In genomic region chr12:55970775-55971174, GRCh38 we compare ENCODE assay signal across 22 cellular contexts. TPM values are rescaled to one million over a fixed set of nuclear protein-coding genes. Genes with fewer than 3 reads are reported as not detected.
DNase-seq lines count a peak whose midpoint lies in the region; ATAC-seq and TF ChIP-seq lines count a peak whose summit lies in the region.
"Had no signal": no experiment of that assay in that cellular context is flagged by ENCODE, and none has a peak within 500 bp of the region (broad histone marks: within the 10 kb centered on the region; RNA-seq: fewer than 3 reads in every experiment).

No MANE protein-coding gene starts in this region.

- H3K4me1 ChIP-seq in breast epithelium (peaks cover 0 to 10% of the 10 kb centered on the region in 2 donors), mammary epithelial cell (ENCODE audit: insufficient read depth, low read length) (peaks cover 38% of the 10 kb centered on the region), tibial artery (peaks cover 0 to 43% (median 32%) of the 10 kb centered on the region in 4 donors)

- H3K27me3 Mint-ChIP-seq in activated B cell treated with CpG ODN at 0.5 μM for 24 hours: no peaks in the 10 kb centered on the region
- no peaks in the 10 kb centered on the region for H3K27me3 Mint-ChIP-seq in stimulated activated naive B cell treated with anti-CD40 and anti-IgM and Interleukin-4, amounts not matched to agents 10 μg/mL and 1 μg/mL and 100 μg/mL, for 72 hours
- H3K27me3 Mint-ChIP-seq: stimulated activated naive CD8-positive, alpha-beta T cell treated with anti-CD3 and anti-CD28 coated beads, Interleukin-15, amount 100 ng/mL, for 72 hours had no signal

- H2AFZ ChIP-seq in mammary epithelial cell (ENCODE audit: low read depth, low read length): no peak overlapping the region

- peaks cover 16% of the 10 kb centered on the region for H3K36me3 Mint-ChIP-seq in activated B cell treated with CpG ODN at 0.5 μM for 24 hours (ENCODE audit: low read depth)
- peaks cover 14 to 25% of the 10 kb centered on the region in 2 donors for H3K36me3 Mint-ChIP-seq in stimulated activated naive B cell treated with anti-CD40 and anti-IgM and Interleukin-4, amounts not matched to agents 10 μg/mL and 1 μg/mL and 100 μg/mL, for 72 hours

- peak overlapping the region; percentile 83 to 98 for H3K27ac ChIP-seq in breast epithelium
- no peak overlapping the region for H3K27ac ChIP-seq in mammary epithelial cell (ENCODE audit: insufficient read depth, low read depth, low read length)
- H3K27ac ChIP-seq in tibial artery: no peak overlapping the region
- H3K27ac ChIP-seq: gastrocnemius medialis, ovary, right lobe of liver had no signal

- in situ Hi-C loops in mammary epithelial cell (cut with MboI; ENCODE audit: low sequenced_read_pairs in 2 of 2): no loop called here

- H3K4me2 ChIP-seq in mammary epithelial cell (ENCODE audit: insufficient read depth, low read depth, low read length): no peak overlapping the region

- H3K27me3 ChIP-seq in breast epithelium (no peaks in the 10 kb centered on the region), mammary epithelial cell (ENCODE audit: insufficient read depth, low read length) (no peaks in the 10 kb centered on the region), tibial artery (no peaks in the 10 kb centered on the region)
- H3K27me3 ChIP-seq: gastrocnemius medialis, ovary, right lobe of liver, upper lobe of right lung had no signal

- H3K36me3 ChIP-seq in breast epithelium (no peaks in the 10 kb centered on the region), mammary epithelial cell (ENCODE audit: insufficient read depth, low read length) (no peaks in the 10 kb centered on the region), tibial artery (peaks cover 0 to 23% (median 4%) of the 10 kb centered on the region in 3 donors)
- H3K36me3 ChIP-seq: ovary, right lobe of liver, upper lobe of right lung had no signal

- TF ChIP-seq CTCF in breast epithelium (IDR thresholded peaks at IDR 0.05): no peak
- TF ChIP-seq CTCF in mammary epithelial cell (conservative IDR thresholded peaks at IDR 0.05 in 1 of 2, IDR thresholded peaks at IDR 0.05 in 1 of 2; ENCODE audit: extremely low read depth in 1 of 2, insufficient read depth in 1 of 2, low read depth in 1 of 2, low read length in 2 of 2): no peak
- TF ChIP-seq CTCF in activated B cell treated with CpG ODN at 0.5 μM for 24 hours (IDR thresholded peaks at IDR 0.05): no peak
- TF ChIP-seq CTCF in fibroblast of pulmonary artery (IDR thresholded peaks at IDR 0.05; ENCODE audit: low read length, missing control alignments): no peak
- no peak for TF ChIP-seq CTCF in tibial artery (IDR thresholded peaks at IDR 0.05)

- H3K9ac ChIP-seq in mammary epithelial cell (ENCODE audit: insufficient read depth, low read length): no peak overlapping the region

- dilution Hi-C loops in mammary epithelial cell (cut with HindIII; ENCODE audit: low sequenced_read_pairs): no loop called here

- H3K9me3 Mint-ChIP-seq in activated B cell treated with CpG ODN at 0.5 μM for 24 hours: no peaks in the 10 kb centered on the region
- H3K9me3 Mint-ChIP-seq in stimulated activated naive B cell treated with anti-CD40 and anti-IgM and Interleukin-4, amounts not matched to agents 10 μg/mL and 1 μg/mL and 100 μg/mL, for 72 hours: no peaks in the 10 kb centered on the region
- H3K9me3 Mint-ChIP-seq: CD8-positive, alpha-beta T cell; stimulated activated naive CD8-positive, alpha-beta T cell treated with anti-CD3 and anti-CD28 coated beads, Interleukin-15, amount 100 ng/mL, for 72 hours had no signal

- H3K79me2 ChIP-seq in mammary epithelial cell (ENCODE audit: insufficient read depth, low read length): peaks cover 46% of the 10 kb centered on the region

- DNase-seq in breast epithelium (ENCODE audit: low spot score in 2 of 2) (no peak), mammary epithelial cell (no peak), activated B cell treated with CpG ODN at 0.5 μM for 24 hours (no peak), fibroblast of pulmonary artery (ENCODE audit: low read depth) (peak; percentile 75), NCI-H146 treated with DMSO at 0.1 percent for 48 hours (lab: John Stamatoyannopoulos, UW; ENCODE audit: unreplicated experiment) (no peak), tibial artery (no peak)
- peak; percentile 28 for DNase-seq in stimulated activated naive B cell treated with anti-CD40 and anti-IgM and Interleukin-4, amounts not matched to agents 10 μg/mL and 1 μg/mL and 100 μg/mL, for 72 hours
- DNase-seq: activated CD8-positive, alpha-beta memory T cell treated with anti-CD3 and anti-CD28 coated beads, Interleukin-2, amount 50 U/mL, for 4 hours; activated gamma-delta T cell; amniotic stem cell; CD8-positive, alpha-beta T cell; DND-41; gastrocnemius medialis; KBM-7; NCI-H1048; NCI-H526; ovary; right lobe of liver; stimulated activated naive CD8-positive, alpha-beta T cell treated with anti-CD3 and anti-CD28 coated beads, Interleukin-15, amount 100 ng/mL, for 72 hours; upper lobe of right lung had no signal

- no peak overlapping the region for H3K27ac Mint-ChIP-seq in activated B cell treated with CpG ODN at 0.5 μM for 24 hours
- H3K27ac Mint-ChIP-seq in stimulated activated naive B cell treated with anti-CD40 and anti-IgM and Interleukin-4, amounts not matched to agents 10 μg/mL and 1 μg/mL and 100 μg/mL, for 72 hours: peak overlapping the region; percentile 37

- CTCF ChIA-PET in mammary epithelial cell (lab: Charles Lee; ENCODE audit: low non-redundant PET) (no interaction called here), activated B cell treated with CpG ODN at 0.5 μM for 24 hours (lab: Charles Lee) (no interaction called here)

- WGBS in mammary epithelial cell (ENCODE audit: low coverage, missing lambda C conversion rate): 94% methylated on average over 5 of the region's 7 CpGs

- POLR2A ChIA-PET in activated B cell treated with CpG ODN at 0.5 μM for 24 hours (lab: Charles Lee): interaction anchor here (0.5 kb wide), 1 partner anchor 58 kb away, joined by 3 read pairs; no protein-coding TSS in a partner anchor

- no peaks in the 10 kb centered on the region for H4K20me1 ChIP-seq in mammary epithelial cell (ENCODE audit: insufficient read depth, low read length)

- ATAC-seq in activated B cell treated with CpG ODN at 0.5 μM for 24 hours (ENCODE audit: low read depth) (no peak), GM18520 (IDR thresholded peaks at IDR 0.05; ENCODE audit: unreplicated experiment) (no peak)
- no peak for ATAC-seq in stimulated activated naive B cell treated with anti-CD40 and anti-IgM and Interleukin-4, amounts not matched to agents 10 μg/mL and 1 μg/mL and 100 μg/mL, for 72 hours (replicated peaks)
- ATAC-seq: activated CD4-positive, CD25-positive, alpha-beta regulatory T cell treated with anti-CD3 and anti-CD28 coated beads, Interleukin-2, amount 50 U/mL, for 24 hours; CD8-positive, alpha-beta T cell; gastrocnemius medialis; right lobe of liver; stimulated activated naive CD8-positive, alpha-beta T cell treated with anti-CD3 and anti-CD28 coated beads, Interleukin-15, amount 100 ng/mL, for 72 hours; upper lobe of right lung had no signal

- BruUV-seq in mammary epithelial cell (replicated peaks; lab: Mats Ljungman, UMichigan): no TSS peak

- TF ChIP-seq POLR2A in breast epithelium (IDR thresholded peaks at IDR 0.05): no peak

- intact Hi-C loops in breast epithelium (cut with DNase I; ENCODE audit: low total_unique reads): loop anchor here (10.0 kb wide), 1 partner anchor 1134 kb away; no protein-coding TSS in a partner anchor
- intact Hi-C loops in mammary epithelial cell (cut with micrococcal nuclease): no loop called here
- intact Hi-C loops in activated B cell treated with CpG ODN at 0.5 μM for 24 hours (cut with micrococcal nuclease): loop anchor here (5.0 kb wide), 2 partner anchors 252 to 667 kb away; partner anchors contain the start of genes NABP2 and RNF41
- intact Hi-C loops in tibial artery (cut with DNase I; ENCODE audit: low total_unique reads): no loop called here

- peaks cover 33% of the 10 kb centered on the region for H3K4me1 Mint-ChIP-seq in activated B cell treated with CpG ODN at 0.5 μM for 24 hours
- H3K4me1 Mint-ChIP-seq in stimulated activated naive B cell treated with anti-CD40 and anti-IgM and Interleukin-4, amounts not matched to agents 10 μg/mL and 1 μg/mL and 100 μg/mL, for 72 hours: peaks cover 24 to 35% of the 10 kb centered on the region in 2 donors

- H3K4me3 ChIP-seq in breast epithelium (no peak overlapping the region), mammary epithelial cell (replicated peaks in 1 of 3; ENCODE audit: insufficient read depth in 1 of 3, low read depth in 2 of 3, low read length in 3 of 3) (no peak overlapping the region), fibroblast of pulmonary artery (replicated peaks; ENCODE audit: low read depth, low read length) (no peak overlapping the region), tibial artery (no peak overlapping the region)
- H3K4me3 ChIP-seq: gastrocnemius medialis, ovary, right lobe of liver, upper lobe of right lung had no signal

- no peaks in the 10 kb centered on the region for H3K9me3 ChIP-seq in breast epithelium
- H3K9me3 ChIP-seq in mammary epithelial cell (replicated peaks; ENCODE audit: insufficient read depth, low read length): no peaks in the 10 kb centered on the region
- no peaks in the 10 kb centered on the region for H3K9me3 ChIP-seq in tibial artery
- H3K9me3 ChIP-seq: gastrocnemius medialis, ovary, right lobe of liver, upper lobe of right lung had no signal

- peak overlapping the region; percentile 25 for H3K4me3 Mint-ChIP-seq in activated B cell treated with CpG ODN at 0.5 μM for 24 hours
- peak overlapping the region in 1 of 2 donors; percentile 46 for H3K4me3 Mint-ChIP-seq in stimulated activated naive B cell treated with anti-CD40 and anti-IgM and Interleukin-4, amounts not matched to agents 10 μg/mL and 1 μg/mL and 100 μg/mL, for 72 hours
- H3K4me3 Mint-ChIP-seq: CD8-positive, alpha-beta T cell; stimulated activated naive CD8-positive, alpha-beta T cell treated with anti-CD3 and anti-CD28 coated beads, Interleukin-15, amount 100 ng/mL, for 72 hours had no signal

RNA-seq across cellular contexts. Expression of gene RAB5B, which starts 3.1 kb away (rescaled TPM):
- total RNA-seq in breast epithelium (10 to 100 TPM; 74.9 to 98.8 (median 75.7) TPM), mammary epithelial cell (10 to 100 TPM; 79.4 to 92.5 TPM), activated B cell treated with CpG ODN at 0.5 μM for 24 hours (82.1 and 83.8 TPM in 2 replicates)
- 87.1 TPM for polyA plus RNA-seq in mammary epithelial cell
- polyA minus RNA-seq in mammary epithelial cell: 153 TPM

RNA-seq across cellular contexts. Expression of gene CDK2, which starts 4.1 kb away (rescaled TPM):
- 10 to 100 TPM in 2 of 3 donors, 1 to 10 TPM in 1; 8.2 to 27.2 (median 27.1) TPM for total RNA-seq in breast epithelium
- 10 to 100 TPM; 17.5 to 54.9 TPM for total RNA-seq in mammary epithelial cell
- 50.0 TPM for polyA plus RNA-seq in mammary epithelial cell
- polyA minus RNA-seq in mammary epithelial cell: 154 TPM
- 25.7 and 29.0 TPM in 2 replicates for total RNA-seq in activated B cell treated with CpG ODN at 0.5 μM for 24 hours

RNA-seq across cellular contexts. Expression of gene PMEL, which starts 4.9 kb away (rescaled TPM):
- total RNA-seq in breast epithelium (10 to 100 TPM in 1 of 3 donors, 1 to 10 TPM in 2; 4.7 to 18.7 (median 7.4) TPM), mammary epithelial cell (1 to 10 TPM in 1 of 2 donors, under 1 TPM in 1; 0.67 to 1.9 TPM), activated B cell treated with CpG ODN at 0.5 μM for 24 hours (0.27 TPM in 1 of 2 replicates, not detected in the other)
- 1.4 TPM for polyA plus RNA-seq in mammary epithelial cell
- polyA minus RNA-seq in mammary epithelial cell: not detected
- total RNA-seq: CD8-positive, alpha-beta T cell had no signal

RNA-seq across cellular contexts. Expression of gene SUOX, which starts 26.3 kb away (rescaled TPM):
- total RNA-seq in breast epithelium: 10 to 100 TPM; 24.6 to 30.2 (median 29.9) TPM
- 10 to 100 TPM; 10.7 to 14.7 TPM for total RNA-seq in mammary epithelial cell
- polyA plus RNA-seq in mammary epithelial cell: 12.2 TPM
- polyA minus RNA-seq in mammary epithelial cell: 24.8 TPM
- total RNA-seq in activated B cell treated with CpG ODN at 0.5 μM for 24 hours: 5.4 and 5.6 TPM in 2 replicates

RNA-seq across cellular contexts. Expression of gene DGKA, which starts 39.8 kb away (rescaled TPM):
- total RNA-seq in breast epithelium (10 to 100 TPM; 25.1 to 50.5 (median 44.2) TPM), mammary epithelial cell (100 to 1,000 TPM; 204 to 378 TPM), activated B cell treated with CpG ODN at 0.5 μM for 24 hours (86.8 and 95.9 TPM in 2 replicates)
- 195 TPM for polyA plus RNA-seq in mammary epithelial cell
- 263 TPM for polyA minus RNA-seq in mammary epithelial cell

Comparison
In these comparisons a context has a peak if more than half of its experiments do, and no peak if none do; other contexts are left out.
1. H3K27ac ChIP-seq: peak in breast epithelium (2 of 2); none in mammary epithelial cell (single experiment) and tibial artery (0 of 2).
2. intact Hi-C loops: an anchor here in breast epithelium (10.0 kb wide) and activated B cell treated with CpG ODN at 0.5 μM for 24 hours (5.0 kb wide); none called in mammary epithelial cell and tibial artery.
3. DNase-seq: peak in fibroblast of pulmonary artery (single experiment) and stimulated activated naive B cell treated with anti-CD40 and anti-IgM and Interleukin-4, amounts not matched to agents 10 μg/mL and 1 μg/mL and 100 μg/mL, for 72 hours (single experiment); none in breast epithelium (0 of 2), mammary epithelial cell (single experiment), activated B cell treated with CpG ODN at 0.5 μM for 24 hours (single experiment), NCI-H146 treated with DMSO at 0.1 percent for 48 hours (single experiment) and tibial artery (0 of 2).